Comparison of ENCODE assay signal across 1 cellular context in the genomic region with DNA sequence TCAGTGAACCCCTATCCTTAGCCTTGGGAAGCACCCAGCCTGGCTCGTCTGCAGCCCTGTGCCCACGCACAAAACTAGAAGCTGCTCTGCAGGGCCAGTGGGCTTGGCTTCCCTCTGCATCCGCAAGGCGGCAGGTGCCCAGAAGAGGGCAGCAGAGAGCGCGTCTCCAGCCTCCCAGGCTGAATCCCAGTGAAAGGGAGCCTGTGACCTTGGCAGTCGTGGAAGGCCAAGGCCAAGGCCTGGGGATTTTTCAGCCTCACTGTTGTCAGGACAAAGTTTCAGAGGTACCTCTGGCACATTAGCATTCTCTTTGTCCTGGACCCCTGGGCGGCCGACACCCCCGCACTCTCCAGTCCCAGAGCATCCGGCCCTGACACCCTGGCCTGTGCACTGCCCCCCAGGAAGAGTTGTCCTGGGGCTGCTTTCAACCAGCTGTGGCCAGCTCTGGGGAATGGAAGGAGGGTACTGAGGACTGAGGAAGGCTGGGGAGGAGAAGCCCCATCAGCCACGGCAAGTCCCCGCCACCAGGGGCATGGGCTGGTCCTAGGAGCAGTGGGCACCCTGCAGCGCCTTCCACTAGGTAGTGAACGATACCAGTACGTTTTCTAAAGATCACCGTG.
TF ChIP-seq lines count a peak whose summit lies in the region.

No MANE protein-coding gene starts in this region.

TF ChIP-seq in GM12878, 131 proteins besides CTCF, POLR2A, EP300 and RAD21 (continued from another document):
- peak in 1 of 2 experiments; percentile 16; a peak in 1 of 3 replicates for TF ChIP-seq EGR1 (IDR thresholded peaks at IDR 0.05; ENCODE audit: borderline replicate concordance in 1 of 2, low read depth in 2 of 2, low read length in 2 of 2)
- no peak for TF ChIP-seq NFXL1 (IDR thresholded peaks at IDR 0.05; ENCODE audit: borderline replicate concordance)
- TF ChIP-seq RFX5 (IDR thresholded peaks at IDR 0.05; ENCODE audit: low read depth, low read length), result 0 out of 2 replicates have a peak, but pooled peaks have one; percentile 26
- TF ChIP-seq BHLHE40 (IDR thresholded peaks at IDR 0.05; ENCODE audit: borderline replicate concordance in 1 of 2, low read depth in 2 of 2, low read length in 1 of 2), result peak; percentile 14 to 32; a peak in 1 of 4 replicates
